In genomic region chr14:65070710-65071033, GRCh38 we compare ENCODE assay signal across 11 cellular contexts. TPM values are rescaled to one million over a fixed set of nuclear protein-coding genes. Genes with fewer than 3 reads are reported as not detected.
DNase-seq lines count a peak whose midpoint lies in the region; ATAC-seq and TF ChIP-seq lines count a peak whose summit lies in the region.
"Had no signal": no experiment of that assay in that cellular context is flagged by ENCODE, and none has a peak within 500 bp of the region (broad histone marks: within the 10 kb centered on the region; RNA-seq: fewer than 3 reads in every experiment).

No MANE protein-coding gene starts in this region.

- WGBS in suprapubic skin, result 22% methylated on average over 4 of the region's 4 CpGs

- no peaks in the 10 kb centered on the region for H3K9me3 Mint-ChIP-seq in activated CD4-positive, alpha-beta T cell treated with anti-CD3 and anti-CD28 coated beads, Interleukin-2, amount 10 ng/mL, durations not matched to agents 7 days and 5 days
- H3K9me3 Mint-ChIP-seq: activated CD4-positive, alpha-beta T cell treated with anti-CD3 and anti-CD28 coated beads, Interleukin-2, amount 10 ng/mL, durations not matched to agents 24 days and 14 days had no signal

- TF ChIP-seq EP300 in suprapubic skin (IDR thresholded peaks at IDR 0.05), result no peak

- TF ChIP-seq CTCF in epithelial cell of esophagus (IDR thresholded peaks at IDR 0.05; ENCODE audit: insufficient read depth, low read depth, low read length, missing control alignments) (no peak), suprapubic skin (IDR thresholded peaks at IDR 0.05) (no peak)

- H3K4me1 ChIP-seq in suprapubic skin, result peaks cover 71% of the 10 kb centered on the region
- H3K4me1 ChIP-seq: A549 had no signal

- H3K27me3 ChIP-seq in suprapubic skin, result no peaks in the 10 kb centered on the region

- no peaks in the 10 kb centered on the region for H3K27me3 Mint-ChIP-seq in activated CD4-positive, alpha-beta T cell treated with anti-CD3 and anti-CD28 coated beads, Interleukin-2, amount 10 ng/mL, durations not matched to agents 7 days and 5 days
- H3K27me3 Mint-ChIP-seq: activated CD4-positive, alpha-beta T cell treated with anti-CD3 and anti-CD28 coated beads, Interleukin-2, amount 10 ng/mL, durations not matched to agents 24 days and 14 days had no signal

- H3K27ac ChIP-seq in suprapubic skin, result peak overlapping the region; percentile 73
- H3K27ac ChIP-seq: A549 had no signal

- DNase-seq in NCI-H345 treated with DMSO at 0.1 percent for 48 hours (lab: John Stamatoyannopoulos, UW; ENCODE audit: unreplicated experiment) (peak; percentile 79), NCI-H345 (lab: John Stamatoyannopoulos, UW) (no peak), NCI-H2029 (lab: John Stamatoyannopoulos, UW) (peak; percentile 61), epithelial cell of esophagus (ENCODE audit: low read depth) (no peak), suprapubic skin (ENCODE audit: low spot score in 2 of 2) (no peak), kidney glomerular epithelial cell (lab: John Stamatoyannopoulos, UW) (no peak)
- DNase-seq in activated CD4-positive, alpha-beta T cell treated with anti-CD3 and anti-CD28 coated beads, Interleukin-2, amount 10 ng/mL, durations not matched to agents 7 days and 5 days, result no peak
- DNase-seq: NCI-H82 had no signal

- H3K27ac Mint-ChIP-seq in activated CD4-positive, alpha-beta T cell treated with anti-CD3 and anti-CD28 coated beads, Interleukin-2, amount 10 ng/mL, durations not matched to agents 7 days and 5 days, result no peak overlapping the region
- H3K27ac Mint-ChIP-seq: activated CD4-positive, alpha-beta T cell treated with anti-CD3 and anti-CD28 coated beads, Interleukin-2, amount 10 ng/mL, durations not matched to agents 24 days and 14 days had no signal

- H3K4me3 ChIP-seq in epithelial cell of esophagus (ENCODE audit: low read length), result peak overlapping the region; percentile 22
- peak overlapping the region; percentile 26 for H3K4me3 ChIP-seq in suprapubic skin
- H3K4me3 ChIP-seq: A549 had no signal

- no peak for TF ChIP-seq POLR2A in suprapubic skin (IDR thresholded peaks at IDR 0.05)

- peaks cover 38% of the 10 kb centered on the region for H3K36me3 Mint-ChIP-seq in activated CD4-positive, alpha-beta T cell treated with anti-CD3 and anti-CD28 coated beads, Interleukin-2, amount 10 ng/mL, durations not matched to agents 7 days and 5 days (ENCODE audit: low read depth)

- peaks cover 6% of the 10 kb centered on the region for H3K36me3 ChIP-seq in suprapubic skin

- POLR2A ChIA-PET in activated CD4-positive, alpha-beta T cell treated with anti-CD3 and anti-CD28 coated beads, Interleukin-2, amount 10 ng/mL, durations not matched to agents 7 days and 5 days (lab: Charles Lee), result no interaction called here

- H3K4me1 Mint-ChIP-seq in activated CD4-positive, alpha-beta T cell treated with anti-CD3 and anti-CD28 coated beads, Interleukin-2, amount 10 ng/mL, durations not matched to agents 7 days and 5 days, result peaks cover 15% of the 10 kb centered on the region

- H3K4me3 Mint-ChIP-seq in activated CD4-positive, alpha-beta T cell treated with anti-CD3 and anti-CD28 coated beads, Interleukin-2, amount 10 ng/mL, durations not matched to agents 7 days and 5 days, result no peak overlapping the region
- H3K4me3 Mint-ChIP-seq: activated CD4-positive, alpha-beta T cell treated with anti-CD3 and anti-CD28 coated beads, Interleukin-2, amount 10 ng/mL, durations not matched to agents 24 days and 14 days had no signal

- ATAC-seq in HG03378 (IDR thresholded peaks at IDR 0.05; ENCODE audit: unreplicated experiment), result no peak
- ATAC-seq: A549 had no signal

- H3K9me3 ChIP-seq in suprapubic skin, result no peaks in the 10 kb centered on the region
- H3K9me3 ChIP-seq: A549 had no signal

- CTCF ChIA-PET in activated CD4-positive, alpha-beta T cell treated with anti-CD3 and anti-CD28 coated beads, Interleukin-2, amount 10 ng/mL, durations not matched to agents 7 days and 5 days (lab: Charles Lee), result no interaction called here

RNA-seq across cellular contexts. Expression of gene MAX, which starts 31.6 kb away (rescaled TPM):
- total RNA-seq in suprapubic skin, result 100 to 1,000 TPM in 1 of 4 donors, 10 to 100 TPM in 3; 79.0 to 112 (median 90.4) TPM
- total RNA-seq in activated CD4-positive, alpha-beta T cell treated with anti-CD3 and anti-CD28 coated beads, Interleukin-2, amount 10 ng/mL, durations not matched to agents 7 days and 5 days, result 100 to 1,000 TPM; 158 to 203 TPM

Comparison
In these comparisons a context has a peak if more than half of its experiments do, and no peak if none do; other contexts are left out.
1. DNase-seq: peak in NCI-H345 treated with DMSO at 0.1 percent for 48 hours (single experiment) and NCI-H2029 (single experiment); none in NCI-H345 (single experiment), epithelial cell of esophagus (single experiment), suprapubic skin (0 of 2), activated CD4-positive, alpha-beta T cell treated with anti-CD3 and anti-CD28 coated beads, Interleukin-2, amount 10 ng/mL, durations not matched to agents 7 days and 5 days (single experiment) and kidney glomerular epithelial cell (single experiment).